ENCODE assay signal across 9 cellular contexts in genomic region chr7:128829391-128830166, GRCh38. TPM values are rescaled to one million over a fixed set of nuclear protein-coding genes. Genes with fewer than 3 reads are reported as not detected.
DNase-seq lines count a peak whose midpoint lies in the region; ATAC-seq and TF ChIP-seq lines count a peak whose summit lies in the region.
"Had no signal": no experiment of that assay in that cellular context is flagged by ENCODE, and none has a peak within 500 bp of the region (broad histone marks: within the 10 kb centered on the region; RNA-seq: fewer than 3 reads in every experiment).

No MANE protein-coding gene starts in this region.

- peaks cover 60% of the 10 kb centered on the region for H3K4me1 Mint-ChIP-seq in osteocyte (ENCODE audit: unreplicated experiment)

- DNase-seq in DMS53 (lab: John Stamatoyannopoulos, UW) (peak; percentile 56), PC-9 (peak in 1 of 2 experiments; percentile 67), esophagus muscularis mucosa (ENCODE audit: extremely low spot score) (no peak), osteocyte (ENCODE audit: extremely low spot score, unreplicated experiment) (no peak), NCI-H2107 treated with DMSO at 0.1 percent for 48 hours (lab: John Stamatoyannopoulos, UW; ENCODE audit: unreplicated experiment) (no peak), RWPE1 (ENCODE audit: low spot score) (no peak)

- peak overlapping the region; percentile 36 for H3K4me3 Mint-ChIP-seq in osteocyte (ENCODE audit: unreplicated experiment)

- H3K4me2 ChIP-seq in PC-9: peak overlapping the region; percentile 74

- H3K27me3 ChIP-seq in PC-9 (ENCODE audit: insufficient read depth, low read depth): no peaks in the 10 kb centered on the region
- H3K27me3 ChIP-seq in esophagus muscularis mucosa: peaks cover 0 to 4% (median 0%) of the 10 kb centered on the region in 4 donors

- peaks cover 10% of the 10 kb centered on the region for H3F3A ChIP-seq in PC-9 (ENCODE audit: insufficient read depth, low read depth)

- TF ChIP-seq POLR2A in esophagus muscularis mucosa (IDR thresholded peaks at IDR 0.05; ENCODE audit: low read depth): no peak

- CTCF ChIA-PET in PC-9 (lab: Charles Lee): no interaction called here
- CTCF ChIA-PET in RWPE1 (lab: Yijun Ruan, JAX): interaction anchor here (0.8 kb wide), 1 partner anchor 483 kb away, joined by 5 read pairs; no protein-coding TSS in a partner anchor

- 25% methylated on average over 11 of the region's 13 CpGs for WGBS in esophagus muscularis mucosa

- no peaks in the 10 kb centered on the region for H3K79me2 ChIP-seq in PC-9 (ENCODE audit: low read depth)

- ATAC-seq in GM19467 (IDR thresholded peaks at IDR 0.05; ENCODE audit: unreplicated experiment) (no peak), GM19395 (IDR thresholded peaks at IDR 0.05; ENCODE audit: unreplicated experiment) (no peak)

- no peak for TF ChIP-seq CTCF in PC-9 (conservative IDR thresholded peaks at IDR 0.05)
- no peak for TF ChIP-seq CTCF in esophagus muscularis mucosa (IDR thresholded peaks at IDR 0.05)
- no peak for TF ChIP-seq CTCF in osteocyte (IDR thresholded peaks at IDR 0.05)
- TF ChIP-seq CTCF in RWPE1 (conservative IDR thresholded peaks at IDR 0.05; ENCODE audit: low read depth): no peak

- H3K36me3 ChIP-seq in PC-9 (ENCODE audit: low read depth) (no peaks in the 10 kb centered on the region), esophagus muscularis mucosa (no peaks in the 10 kb centered on the region)
- H3K36me3 ChIP-seq: adrenal gland had no signal

- no peaks in the 10 kb centered on the region for H4K20me1 ChIP-seq in PC-9 (ENCODE audit: insufficient read depth)

- intact Hi-C loops in PC-9 (cut with micrococcal nuclease; ENCODE audit: unreplicated experiment) (loop anchor here (5.0 kb wide), 2 partner anchors 37 to 63 kb away; partner anchors contain the start of gene CCDC136), esophagus muscularis mucosa (cut with DNase I) (loop anchor here (5.0 kb wide), 2 partner anchors 37 to 67 kb away; partner anchors contain the start of gene CCDC136)

- TF ChIP-seq EP300 in esophagus muscularis mucosa (IDR thresholded peaks at IDR 0.05): no peak

- H3K9me3 ChIP-seq in PC-9 (ENCODE audit: insufficient read depth, low read depth) (no peaks in the 10 kb centered on the region), esophagus muscularis mucosa (no peaks in the 10 kb centered on the region)
- H3K9me3 ChIP-seq: adrenal gland had no signal

- H3K36me3 Mint-ChIP-seq in osteocyte (ENCODE audit: unreplicated experiment): no peaks in the 10 kb centered on the region

- H3K27ac ChIP-seq in PC-9: no peak overlapping the region
- H3K27ac ChIP-seq in esophagus muscularis mucosa (replicated peaks in 1 of 4): peak overlapping the region; percentile 97 to 99 (median 98)
- H3K27ac ChIP-seq in RWPE1: no peak overlapping the region
- H3K27ac ChIP-seq: adrenal gland had no signal

- H3K4me3 ChIP-seq in PC-9 (peak overlapping the region; percentile 50; the same call in 1 of the 2 replicates), esophagus muscularis mucosa (peak overlapping the region; percentile 79 to 86 (median 82))

- no peaks in the 10 kb centered on the region for H3K9me2 ChIP-seq in PC-9 (ENCODE audit: insufficient read depth)

- H2AFZ ChIP-seq in PC-9: no peak overlapping the region

- no TSS peak for BruUV-seq in PC-9 (replicated peaks; lab: Mats Ljungman, UMichigan)

- H3K9me3 Mint-ChIP-seq in osteocyte (ENCODE audit: unreplicated experiment): no peaks in the 10 kb centered on the region

- no peak overlapping the region for H3K27ac Mint-ChIP-seq in osteocyte (ENCODE audit: unreplicated experiment)

- no peaks in the 10 kb centered on the region for H3K27me3 Mint-ChIP-seq in osteocyte (ENCODE audit: unreplicated experiment)

- H3K4me1 ChIP-seq in PC-9 (replicated peaks; ENCODE audit: insufficient read depth): peaks cover 50% of the 10 kb centered on the region
- H3K4me1 ChIP-seq in esophagus muscularis mucosa: peaks cover 57 to 77% (median 74%) of the 10 kb centered on the region in 4 donors

- POLR2A ChIA-PET in PC-9 (lab: Charles Lee; ENCODE audit: unreplicated experiment): interaction anchor here (0.7 kb wide), 1 partner anchor 54 kb away, joined by 3 read pairs; no protein-coding TSS in a partner anchor
- POLR2A ChIA-PET in RWPE1 (lab: Yijun Ruan, JAX; ENCODE audit: low non-redundant PET): no interaction called here

RNA-seq across cellular contexts. Expression of gene FLNC, which starts 0.6 kb away (rescaled TPM):
- total RNA-seq in PC-9 (2021) (75.5 and 96.6 TPM in 2 replicates), esophagus muscularis mucosa (100 to 1,000 TPM; 391 to 932 (median 533) TPM), osteocyte (26.9 and 28.6 TPM in 2 replicates)

RNA-seq across cellular contexts. Expression of gene ATP6V1F, which starts 33.1 kb away (rescaled TPM):
- total RNA-seq in PC-9 (2021): 114 and 169 TPM in 2 replicates
- 100 to 1,000 TPM in 2 of 4 donors, 10 to 100 TPM in 2; 74.3 to 108 (median 91.9) TPM for total RNA-seq in esophagus muscularis mucosa
- total RNA-seq in osteocyte: 161 and 162 TPM in 2 replicates

RNA-seq across cellular contexts. Expression of gene CCDC136, which starts 37.8 kb away (rescaled TPM):
- total RNA-seq in PC-9 (2021) (7.1 and 9.8 TPM in 2 replicates), esophagus muscularis mucosa (10 to 100 TPM; 20.7 to 36.5 (median 33.7) TPM), osteocyte (10.8 and 13.3 TPM in 2 replicates)

RNA-seq across cellular contexts. Expression of gene OPN1SW, which starts 54.0 kb away (rescaled TPM):
- not detected in 2 replicates for total RNA-seq in PC-9 (2021)
- total RNA-seq in esophagus muscularis mucosa: not detected
- total RNA-seq in osteocyte: not detected in 2 replicates
- total RNA-seq: adrenal gland had no signal

Comparison
In these comparisons a context has a peak if more than half of its experiments do, and no peak if none do; other contexts are left out.
1. H3K27ac ChIP-seq: peak in esophagus muscularis mucosa (4 of 4); none in PC-9 (single experiment) and RWPE1 (single experiment).